In the genomic region with DNA sequence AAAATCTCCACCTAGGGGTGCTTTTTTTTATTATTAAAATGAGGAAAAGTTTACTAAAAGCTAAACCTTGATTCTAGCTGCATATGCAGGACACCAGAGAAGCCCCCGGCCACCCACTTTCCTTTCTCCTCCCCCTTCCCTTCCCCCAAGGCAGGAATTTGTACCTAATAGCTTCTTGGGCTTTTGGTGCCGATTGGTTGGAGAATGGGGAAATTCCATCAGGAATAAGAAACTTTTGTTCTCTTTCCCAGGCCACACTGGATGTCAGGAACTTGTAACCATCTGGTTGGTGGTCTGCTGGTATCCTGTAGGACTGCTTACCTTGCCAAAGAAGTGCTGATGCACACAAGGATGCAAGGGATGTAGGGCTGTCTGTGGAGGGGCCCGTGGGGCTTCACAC, we compare ENCODE assay signal across 1 cellular context.
TF ChIP-seq lines count a peak whose summit lies in the region.

No MANE protein-coding gene starts in this region.

TF ChIP-seq in endothelial cell of umbilical vein, 7 proteins besides CTCF, POLR2A, EP300 and RAD21:
- TF ChIP-seq EZH2 (IDR thresholded peaks at IDR 0.05; ENCODE audit: borderline replicate concordance, low read depth, low read length, severe bottlenecking) (no peak), POLR2AphosphoS5 (IDR thresholded peaks at IDR 0.05; ENCODE audit: insufficient read depth, low read depth, low read length) (no peak), MYC (IDR thresholded peaks at IDR 0.05; ENCODE audit: low read depth, low read length) (no peak), GATA2 (IDR thresholded peaks at IDR 0.05; ENCODE audit: insufficient read depth, insufficient read length, low read depth, low read length) (no peak), FOS (IDR thresholded peaks at IDR 0.05; ENCODE audit: borderline replicate concordance, insufficient read depth, low read length) (no peak), JUN (IDR thresholded peaks at IDR 0.05; ENCODE audit: borderline replicate concordance, insufficient read depth, insufficient read length, low read depth) (no peak)
- TF ChIP-seq, protein P1, sequence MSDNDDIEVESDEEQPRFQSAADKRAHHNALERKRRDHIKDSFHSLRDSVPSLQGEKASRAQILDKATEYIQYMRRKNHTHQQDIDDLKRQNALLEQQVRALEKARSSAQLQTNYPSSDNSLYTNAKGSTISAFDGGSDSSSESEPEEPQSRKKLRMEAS (IDR thresholded peaks at IDR 0.05; ENCODE audit: insufficient read depth, insufficient read length), result no peak
